In the genomic region with DNA sequence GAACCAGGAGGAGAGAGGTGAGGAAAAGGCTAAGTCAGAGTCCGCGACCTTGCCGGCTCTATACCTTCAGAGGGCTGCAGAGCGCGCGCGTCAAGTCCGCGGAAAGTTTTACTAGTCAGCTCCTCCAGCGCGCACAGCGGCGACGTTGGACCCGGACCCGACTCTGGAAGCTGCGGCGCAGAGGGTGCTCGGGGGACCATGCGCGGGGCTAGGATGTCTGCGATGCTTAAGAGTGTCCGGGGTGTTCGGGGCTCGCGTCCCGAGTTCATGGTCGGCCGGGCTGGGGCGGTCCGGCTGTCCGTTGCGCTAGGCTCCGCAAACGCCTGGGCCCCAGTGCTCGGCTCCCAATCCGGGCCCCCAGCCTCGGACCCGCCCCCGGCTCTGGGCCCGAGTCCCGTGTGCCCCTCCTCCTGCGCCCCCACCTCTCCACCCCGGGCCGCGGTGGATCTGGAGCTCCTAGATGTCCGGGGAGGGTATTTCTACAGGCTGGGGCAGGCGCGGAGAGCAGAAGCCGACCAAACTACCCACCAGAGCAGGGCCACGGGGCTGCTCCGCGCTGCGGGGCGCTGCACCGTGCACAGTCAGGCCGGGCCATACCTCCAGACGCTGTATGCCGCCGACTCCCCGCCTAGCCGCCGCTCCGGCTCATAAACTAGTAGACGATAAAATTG, we compare ENCODE assay signal across 8 cellular contexts. TPM values are rescaled to one million over a fixed set of nuclear protein-coding genes. Genes with fewer than 3 reads are reported as not detected.
DNase-seq lines count a peak whose midpoint lies in the region; TF ChIP-seq lines count a peak whose summit lies in the region.

A gene with protein sequence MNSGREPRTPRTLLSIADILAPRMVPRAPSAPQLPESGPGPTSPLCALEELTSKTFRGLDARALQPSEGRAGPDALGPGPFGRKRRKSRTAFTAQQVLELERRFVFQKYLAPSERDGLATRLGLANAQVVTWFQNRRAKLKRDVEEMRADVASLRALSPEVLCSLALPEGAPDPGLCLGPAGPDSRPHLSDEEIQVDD (minus strand): TSS at position 335 of the 671 bp plus-strand sequence. CDS start 66 bp downstream, at position 269.

- intact Hi-C loops in head of caudate nucleus (cut with DNase I) = no loop called here

- TF ChIP-seq CTCF in foreskin fibroblast (IDR thresholded peaks at IDR 0.05; ENCODE audit: low read depth, low read length) = no peak

- H3K4me3 ChIP-seq in foreskin fibroblast (ENCODE audit: low read depth in 1 of 2, low read length in 2 of 2) = peak within 1 kb of the TSS; percentile 48 to 58

- DNase-seq in ELR (ENCODE audit: low read depth) = peak; percentile 41
- DNase-seq in activated CD4-positive, alpha-beta T cell treated with anti-CD3 and anti-CD28 coated beads, Interleukin-2, amount 50 U/mL, for 4 hours = peak; percentile 22 to 31
- peak in 1 of 2 donors; percentile 58 for DNase-seq in foreskin fibroblast
- peak; percentile 62 for DNase-seq in retina
- no peak for DNase-seq in NCI-H1048 (lab: John Stamatoyannopoulos, UW)
- no peak for DNase-seq in NCI-H2196 (lab: John Stamatoyannopoulos, UW; ENCODE audit: unreplicated experiment)
- DNase-seq in head of caudate nucleus = no peak
- DNase-seq in A172 (ENCODE audit: low spot score) = no peak

RNA-seq across cellular contexts. Expression of the gene that starts here (rescaled TPM):
- 0.45 TPM in 1 of 2 replicates, not detected in the other for total RNA-seq in A172 (2014; rRNA removed; shearing (Covaris generic))

Comparison
In these comparisons a context has a peak if more than half of its experiments do, and no peak if none do; other contexts are left out.
1. DNase-seq: peak in ELR (single experiment), activated CD4-positive, alpha-beta T cell treated with anti-CD3 and anti-CD28 coated beads, Interleukin-2, amount 50 U/mL, for 4 hours (2 of 2) and retina (single experiment); none in NCI-H1048 (single experiment), NCI-H2196 (single experiment), head of caudate nucleus (0 of 42) and A172 (single experiment).